ENCODE assay signal across 9 cellular contexts in genomic region chr21:45088729-45089128, GRCh38.
"Had no signal": no experiment of that assay in that cellular context is flagged by ENCODE, and none has a peak within 500 bp of the region (broad histone marks: within the 10 kb centered on the region; RNA-seq: fewer than 3 reads in every experiment).

No MANE protein-coding gene starts in this region.

- H3K27ac Mint-ChIP-seq: activated T-helper 2 cell treated with anti-CD3 and anti-CD28 coated beads, Interferon-gamma antibody, Interleukin-2, Interleukin-4, amounts not matched to agents 10 μg/mL and 5 μg/mL and 100 μg/mL, durations not matched to agents 14 hours and 24 hours and 36 hours; type B pancreatic cell had no signal

- H3K4me3 ChIP-seq: skin epidermis had no signal

- H3K36me3 ChIP-seq: neutrophil had no signal

- H3K9me3 ChIP-seq: neutrophil had no signal

- DNase-seq: anterior cingulate cortex; left colon; naive thymus-derived CD8-positive, alpha-beta T cell had no signal

- H3K27me3 Mint-ChIP-seq: activated naive CD8-positive, alpha-beta T cell; naive thymus-derived CD8-positive, alpha-beta T cell; type B pancreatic cell had no signal

- H3K36me3 Mint-ChIP-seq: activated naive CD8-positive, alpha-beta T cell; naive thymus-derived CD8-positive, alpha-beta T cell had no signal

- H3K27ac ChIP-seq: neutrophil, skin epidermis had no signal

- ATAC-seq: esophagus mucosa; left colon; naive thymus-derived CD8-positive, alpha-beta T cell had no signal

- H3K4me3 Mint-ChIP-seq: type B pancreatic cell had no signal

- H3K9me3 Mint-ChIP-seq: activated T-helper 2 cell treated with anti-CD3 and anti-CD28 coated beads, Interferon-gamma antibody, Interleukin-2, Interleukin-4, amounts not matched to agents 10 μg/mL and 5 μg/mL and 100 μg/mL, durations not matched to agents 14 hours and 24 hours and 36 hours; naive thymus-derived CD8-positive, alpha-beta T cell; type B pancreatic cell had no signal
